8 cellular contexts compared by ENCODE assay signal in genomic region chr3:88151358-88151757, GRCh38. TPM values are rescaled to one million over a fixed set of nuclear protein-coding genes. Genes with fewer than 3 reads are reported as not detected.
DNase-seq lines count a peak whose midpoint lies in the region; TF ChIP-seq lines count a peak whose summit lies in the region.

No MANE protein-coding gene starts in this region.

- peaks cover 4% of the 10 kb centered on the region for H4K20me1 ChIP-seq in osteoblast (ENCODE audit: insufficient read depth, low read length)

- no peaks in the 10 kb centered on the region for H3K27me3 ChIP-seq in ectodermal cell (ENCODE audit: control insufficient read depth, insufficient read depth, low read length, poor library complexity, severe bottlenecking)
- no peaks in the 10 kb centered on the region for H3K27me3 ChIP-seq in osteoblast (ENCODE audit: insufficient read depth, low read length)

- H3K4me3 ChIP-seq in ectodermal cell (ENCODE audit: insufficient read depth, low read depth, low read length) (peak overlapping the region; percentile 94), osteoblast (ENCODE audit: insufficient read depth, low read length) (peak overlapping the region; percentile 40)

- H3K36me3 ChIP-seq in ectodermal cell (ENCODE audit: control insufficient read depth, insufficient read depth, low read length) (peaks cover 22% of the 10 kb centered on the region), osteoblast (ENCODE audit: insufficient read depth, low read length) (peaks cover 31% of the 10 kb centered on the region)

- no peak overlapping the region for H2AFZ ChIP-seq in osteoblast (ENCODE audit: low read length)

- TF ChIP-seq CTCF in osteoblast (IDR thresholded peaks at IDR 0.05; ENCODE audit: extremely low read depth, low read depth, low read length): no peak

- H3K9me3 ChIP-seq in ectodermal cell (ENCODE audit: control insufficient read depth, low read length) (no peaks in the 10 kb centered on the region), osteoblast (ENCODE audit: low read depth, low read length) (no peaks in the 10 kb centered on the region)

- H3K4me1 ChIP-seq in ectodermal cell (ENCODE audit: control insufficient read depth, insufficient read depth, low read length): no peaks in the 10 kb centered on the region
- peaks cover 2% of the 10 kb centered on the region for H3K4me1 ChIP-seq in osteoblast (ENCODE audit: insufficient read depth, low read length)

- peak overlapping the region; percentile 97 for H3K4me2 ChIP-seq in osteoblast (ENCODE audit: insufficient read depth, low read length)

- in situ Hi-C loops in G401 (cut with HindIII; ENCODE audit: low sequenced_read_pairs): no loop called here

- no peak overlapping the region for H3K27ac ChIP-seq in ectodermal cell (ENCODE audit: insufficient read depth, low read depth, low read length, poor library complexity, severe bottlenecking)
- H3K27ac ChIP-seq in osteoblast (ENCODE audit: low read depth, low read length): no peak overlapping the region

- 72 to 79% methylated on average over 4 of the region's 4 CpGs for WGBS in ectodermal cell, 2 experiments

- H3K79me2 ChIP-seq in osteoblast (ENCODE audit: insufficient read depth, low read length): peaks cover 64% of the 10 kb centered on the region

- DNase-seq in G401 (ENCODE audit: low spot score) (peak; percentile 4), NAMALWA (ENCODE audit: low spot score) (peak; percentile 6), osteoblast (ENCODE audit: insufficient read length, low spot score, missing footprints) (peak; percentile 58), superior temporal gyrus (ENCODE audit: extremely low spot score) (no peak), SKM-1 (lab: John Stamatoyannopoulos, UW; ENCODE audit: unreplicated experiment) (no peak), SIG-M5 treated with dmso at 0.1 percent for 504 hours (lab: John Stamatoyannopoulos, UW; ENCODE audit: unreplicated experiment) (no peak)
- DNase-seq in activated CD4-positive, CD25-positive, alpha-beta regulatory T cell treated with anti-CD3 and anti-CD28 coated beads, Interleukin-2, amount 50 U/mL, for 72 hours: no peak

RNA-seq across cellular contexts. Expression of gene C3orf38, which starts 1.6 kb away (rescaled TPM):
- 23.9 and 32.5 TPM in 2 replicates for total RNA-seq in G401 (2014; rRNA removed; shearing (Covaris generic))
- polyA plus RNA-seq in ectodermal cell (2013, experiment 1 of 4): 34.8 TPM
- polyA plus RNA-seq in ectodermal cell (2013, experiment 2 of 4): 39.9 TPM
- polyA plus RNA-seq in ectodermal cell (2013, experiment 3 of 4): 33.8 TPM
- 35.3 TPM for polyA plus RNA-seq in ectodermal cell (2013, experiment 4 of 4)
- total RNA-seq in osteoblast: 33.6 and 35.5 TPM in 2 replicates

Comparison
In these comparisons a context has a peak if more than half of its experiments do, and no peak if none do; other contexts are left out.
1. DNase-seq: peak in G401 (single experiment), NAMALWA (single experiment) and osteoblast (single experiment); none in superior temporal gyrus (single experiment), activated CD4-positive, CD25-positive, alpha-beta regulatory T cell treated with anti-CD3 and anti-CD28 coated beads, Interleukin-2, amount 50 U/mL, for 72 hours (single experiment), SKM-1 (single experiment) and SIG-M5 treated with dmso at 0.1 percent for 504 hours (single experiment).